8 cellular contexts compared by ENCODE assay signal in genomic region chr12:57603758-57604453, GRCh38. TPM values are rescaled to one million over a fixed set of nuclear protein-coding genes. Genes with fewer than 3 reads are reported as not detected.
DNase-seq lines count a peak whose midpoint lies in the region; FAIRE-seq and TF ChIP-seq lines count a peak whose summit lies in the region.

No MANE protein-coding gene starts in this region.

- DNase-seq in AG10803 (ENCODE audit: low read depth): peak; percentile 48
- DNase-seq in HTR-8/SVneo (ENCODE audit: insufficient read length, low spot score): peak; percentile 45
- peak; percentile 70 for DNase-seq in astrocyte of the hippocampus (ENCODE audit: low read depth, low spot score)
- peak; percentile 46 for DNase-seq in iPS-NIHi7 (ENCODE audit: extremely low spot score)
- no peak for DNase-seq in stimulated activated CD4-positive, alpha-beta T cell treated with anti-CD3 and anti-CD28 coated beads, Interleukin-4, amount 100 ng/mL, for 4 hours
- no peak for DNase-seq in SHP77 (lab: John Stamatoyannopoulos, UW)
- DNase-seq in GM13977 (ENCODE audit: low spot score): no peak

- FAIRE-seq in HTR-8/SVneo (lab: Jason Lieb, UNC): no peak

- H3K4me2 ChIP-seq in skeletal muscle satellite cell (ENCODE audit: low read length): peak overlapping the region; percentile 86

- H3K9me3 ChIP-seq in skeletal muscle satellite cell (replicated peaks; ENCODE audit: low read length): no peaks in the 10 kb centered on the region

- H3K27me3 ChIP-seq in skeletal muscle satellite cell (ENCODE audit: control insufficient read depth, insufficient read depth, low read length): no peaks in the 10 kb centered on the region

- no peak for TF ChIP-seq CTCF in AG10803 (conservative IDR thresholded peaks at IDR 0.05; ENCODE audit: low read length)
- no peak for TF ChIP-seq CTCF in GM13977 (IDR thresholded peaks at IDR 0.05; ENCODE audit: extremely low read depth, insufficient read depth, missing control alignments)

- H3K4me3 ChIP-seq in AG10803 (ENCODE audit: low read length) (peak overlapping the region; percentile 75), skeletal muscle satellite cell (ENCODE audit: low read length) (peak overlapping the region; percentile 73)

- peaks cover 15% of the 10 kb centered on the region for H3K4me1 ChIP-seq in skeletal muscle satellite cell (ENCODE audit: control insufficient read depth, insufficient read depth, low read length)

- peaks cover 4% of the 10 kb centered on the region for H3K36me3 ChIP-seq in skeletal muscle satellite cell (ENCODE audit: insufficient read depth, low read length)

- peak overlapping the region; percentile 78 for H3K9ac ChIP-seq in skeletal muscle satellite cell (ENCODE audit: low read depth, low read length)

- in situ Hi-C loops in GM13977 (cut with MboI; ENCODE audit: low pct_unique_long_range_greater_than_20kb, low sequenced_read_pairs, unreplicated experiment): no loop called here

RNA-seq across cellular contexts. Expression of gene DTX3, which starts 0.7 kb away (rescaled TPM):
- 1.3 and 2.0 TPM in 2 replicates for total RNA-seq in skeletal muscle satellite cell (2012; rRNA removed)

RNA-seq across cellular contexts. Expression of gene ARHGEF25, which starts 7.3 kb away (rescaled TPM):
- total RNA-seq in skeletal muscle satellite cell (2012; rRNA removed): 1.5 TPM in 2 replicates

RNA-seq across cellular contexts. Expression of gene PIP4K2C, which starts 12.9 kb away (rescaled TPM):
- total RNA-seq in skeletal muscle satellite cell (2012; rRNA removed): 6.6 and 9.1 TPM in 2 replicates

RNA-seq across cellular contexts. Expression of gene B4GALNT1, which starts 29.1 kb away (rescaled TPM):
- total RNA-seq in skeletal muscle satellite cell (2012; rRNA removed): 0.66 and 1.0 TPM in 2 replicates

RNA-seq across cellular contexts. Expression of gene KIF5A, which starts 54.1 kb away (rescaled TPM):
- total RNA-seq in skeletal muscle satellite cell (2012; rRNA removed): 0.25 TPM in 1 of 2 replicates, not detected in the other

Comparison
In these comparisons a context has a peak if more than half of its experiments do, and no peak if none do; other contexts are left out.
1. DNase-seq: peak in AG10803 (single experiment), HTR-8/SVneo (single experiment), astrocyte of the hippocampus (single experiment) and iPS-NIHi7 (single experiment); none in stimulated activated CD4-positive, alpha-beta T cell treated with anti-CD3 and anti-CD28 coated beads, Interleukin-4, amount 100 ng/mL, for 4 hours (0 of 2), SHP77 (0 of 2) and GM13977 (single experiment).